In the genomic region with DNA sequence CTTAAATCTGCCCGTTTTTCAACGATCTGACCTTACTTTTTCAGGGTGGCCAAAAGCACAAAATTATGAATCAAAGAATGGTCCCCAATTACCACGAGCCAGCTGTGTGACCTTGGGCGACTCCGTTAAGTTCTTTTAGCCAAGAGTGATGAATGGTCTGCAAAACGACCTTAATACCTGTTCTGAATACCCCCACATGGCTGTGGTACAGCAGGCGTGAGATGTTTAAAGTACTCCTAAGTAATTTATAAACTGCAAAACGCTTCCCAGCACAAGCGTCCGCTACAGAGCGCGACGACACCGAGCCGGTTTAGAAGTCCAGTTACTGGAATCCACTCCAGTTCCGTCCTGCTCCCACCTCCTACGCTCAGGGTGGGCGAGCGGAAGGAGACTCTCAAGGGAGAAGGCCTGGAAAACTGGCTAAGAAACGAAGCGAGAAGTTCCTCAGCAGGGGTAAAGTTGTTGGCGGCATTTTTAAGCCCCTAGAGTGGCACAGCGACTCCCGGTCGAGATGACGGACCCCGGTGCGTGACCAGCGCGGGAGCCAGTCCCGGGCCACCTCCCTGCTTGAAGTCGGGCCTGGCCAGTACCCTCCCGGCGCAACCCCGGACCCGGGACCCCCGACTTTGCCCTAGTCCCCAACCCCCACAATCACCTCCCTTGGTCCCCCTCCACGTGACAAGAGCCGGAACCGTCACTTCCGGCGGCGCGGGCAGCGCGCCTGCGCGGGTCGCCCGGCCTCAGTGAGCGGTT, we compare ENCODE assay signal across 1 cellular context.
A peak's percentile ranks its signal among the peaks of the same experiment; 100 is the strongest.
TF ChIP-seq lines count a peak whose summit lies in the region.

No MANE protein-coding gene starts in this region.

TF ChIP-seq in HepG2, 621 proteins besides CTCF, POLR2A, EP300 and RAD21 (continued from another document):
- no peak for TF ChIP-seq BRD4 (CRISPR knock-in tag; IDR thresholded peaks at IDR 0.05)
- TF ChIP-seq SETDB1 (CRISPR knock-in tag; IDR thresholded peaks at IDR 0.05; ENCODE audit: borderline replicate concordance), result no peak
- peak; percentile 81 for TF ChIP-seq MXD4 (CRISPR knock-in tag; IDR thresholded peaks at IDR 0.05)
- no peak for TF ChIP-seq ZBTB3 (CRISPR knock-in tag; IDR thresholded peaks at IDR 0.05; ENCODE audit: borderline replicate concordance, low read depth)
- peak; percentile 84; the same call in 1 of the 2 replicates for TF ChIP-seq ZNF558 (CRISPR knock-in tag; IDR thresholded peaks at IDR 0.05; ENCODE audit: borderline replicate concordance)
- TF ChIP-seq, protein P1, sequence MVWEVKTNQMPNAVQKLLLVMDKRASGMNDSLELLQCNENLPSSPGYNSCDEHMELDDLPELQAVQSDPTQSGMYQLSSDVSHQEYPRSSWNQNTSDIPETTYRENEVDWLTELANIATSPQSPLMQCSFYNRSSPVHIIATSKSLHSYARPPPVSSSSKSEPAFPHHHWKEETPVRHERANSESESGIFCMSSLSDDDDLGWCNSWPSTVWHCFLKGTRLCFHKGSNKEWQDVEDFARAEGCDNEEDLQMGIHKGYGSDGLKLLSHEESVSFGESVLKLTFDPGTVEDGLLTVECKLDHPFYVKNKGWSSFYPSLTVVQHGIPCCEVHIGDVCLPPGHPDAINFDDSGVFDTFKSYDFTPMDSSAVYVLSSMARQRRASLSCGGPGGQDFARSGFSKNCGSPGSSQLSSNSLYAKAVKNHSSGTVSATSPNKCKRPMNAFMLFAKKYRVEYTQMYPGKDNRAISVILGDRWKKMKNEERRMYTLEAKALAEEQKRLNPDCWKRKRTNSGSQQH (CRISPR knock-in tag; IDR thresholded peaks at IDR 0.05; ENCODE audit: low read depth), result 0 out of 2 replicates have a peak, but pooled peaks have one; percentile 18
- 0 out of 2 replicates have a peak, but pooled peaks have one; percentile 34 for TF ChIP-seq KDM4B (CRISPR knock-in tag; IDR thresholded peaks at IDR 0.05)
- TF ChIP-seq POLR2AphosphoS5 (IDR thresholded peaks at IDR 0.05; ENCODE audit: low read depth, low read length), result peak; percentile 86
- TF ChIP-seq ZNF34 (CRISPR knock-in tag; IDR thresholded peaks at IDR 0.05; ENCODE audit: borderline replicate concordance), result no peak
- TF ChIP-seq, protein P2, sequence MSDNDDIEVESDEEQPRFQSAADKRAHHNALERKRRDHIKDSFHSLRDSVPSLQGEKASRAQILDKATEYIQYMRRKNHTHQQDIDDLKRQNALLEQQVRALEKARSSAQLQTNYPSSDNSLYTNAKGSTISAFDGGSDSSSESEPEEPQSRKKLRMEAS (IDR thresholded peaks at IDR 0.05), result peak; percentile 91
- TF ChIP-seq GTF3A (CRISPR knock-in tag; conservative IDR thresholded peaks at IDR 0.05), result no peak
- TF ChIP-seq SRY (CRISPR knock-in tag; IDR thresholded peaks at IDR 0.05), result peak; percentile 49; the same call in 1 of the 2 replicates
- TF ChIP-seq, protein P3, sequence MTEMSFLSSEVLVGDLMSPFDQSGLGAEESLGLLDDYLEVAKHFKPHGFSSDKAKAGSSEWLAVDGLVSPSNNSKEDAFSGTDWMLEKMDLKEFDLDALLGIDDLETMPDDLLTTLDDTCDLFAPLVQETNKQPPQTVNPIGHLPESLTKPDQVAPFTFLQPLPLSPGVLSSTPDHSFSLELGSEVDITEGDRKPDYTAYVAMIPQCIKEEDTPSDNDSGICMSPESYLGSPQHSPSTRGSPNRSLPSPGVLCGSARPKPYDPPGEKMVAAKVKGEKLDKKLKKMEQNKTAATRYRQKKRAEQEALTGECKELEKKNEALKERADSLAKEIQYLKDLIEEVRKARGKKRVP (CRISPR knock-in tag; IDR thresholded peaks at IDR 0.05), result 0 out of 4 replicates have a peak, but pooled peaks of 1 of the 2 experiments have one; percentile 49
- TF ChIP-seq FIP1L1 (IDR thresholded peaks at IDR 0.05; ENCODE audit: borderline replicate concordance, insufficient read depth, low read depth, low read length), result no peak
- no peak for TF ChIP-seq MEIS1 (CRISPR knock-in tag; IDR thresholded peaks at IDR 0.05; ENCODE audit: borderline replicate concordance)
- TF ChIP-seq HDAC2 (CRISPR knock-in tag; IDR thresholded peaks at IDR 0.05), result peak; percentile 39; the same call in 1 of the 2 replicates
- TF ChIP-seq, protein P4, sequence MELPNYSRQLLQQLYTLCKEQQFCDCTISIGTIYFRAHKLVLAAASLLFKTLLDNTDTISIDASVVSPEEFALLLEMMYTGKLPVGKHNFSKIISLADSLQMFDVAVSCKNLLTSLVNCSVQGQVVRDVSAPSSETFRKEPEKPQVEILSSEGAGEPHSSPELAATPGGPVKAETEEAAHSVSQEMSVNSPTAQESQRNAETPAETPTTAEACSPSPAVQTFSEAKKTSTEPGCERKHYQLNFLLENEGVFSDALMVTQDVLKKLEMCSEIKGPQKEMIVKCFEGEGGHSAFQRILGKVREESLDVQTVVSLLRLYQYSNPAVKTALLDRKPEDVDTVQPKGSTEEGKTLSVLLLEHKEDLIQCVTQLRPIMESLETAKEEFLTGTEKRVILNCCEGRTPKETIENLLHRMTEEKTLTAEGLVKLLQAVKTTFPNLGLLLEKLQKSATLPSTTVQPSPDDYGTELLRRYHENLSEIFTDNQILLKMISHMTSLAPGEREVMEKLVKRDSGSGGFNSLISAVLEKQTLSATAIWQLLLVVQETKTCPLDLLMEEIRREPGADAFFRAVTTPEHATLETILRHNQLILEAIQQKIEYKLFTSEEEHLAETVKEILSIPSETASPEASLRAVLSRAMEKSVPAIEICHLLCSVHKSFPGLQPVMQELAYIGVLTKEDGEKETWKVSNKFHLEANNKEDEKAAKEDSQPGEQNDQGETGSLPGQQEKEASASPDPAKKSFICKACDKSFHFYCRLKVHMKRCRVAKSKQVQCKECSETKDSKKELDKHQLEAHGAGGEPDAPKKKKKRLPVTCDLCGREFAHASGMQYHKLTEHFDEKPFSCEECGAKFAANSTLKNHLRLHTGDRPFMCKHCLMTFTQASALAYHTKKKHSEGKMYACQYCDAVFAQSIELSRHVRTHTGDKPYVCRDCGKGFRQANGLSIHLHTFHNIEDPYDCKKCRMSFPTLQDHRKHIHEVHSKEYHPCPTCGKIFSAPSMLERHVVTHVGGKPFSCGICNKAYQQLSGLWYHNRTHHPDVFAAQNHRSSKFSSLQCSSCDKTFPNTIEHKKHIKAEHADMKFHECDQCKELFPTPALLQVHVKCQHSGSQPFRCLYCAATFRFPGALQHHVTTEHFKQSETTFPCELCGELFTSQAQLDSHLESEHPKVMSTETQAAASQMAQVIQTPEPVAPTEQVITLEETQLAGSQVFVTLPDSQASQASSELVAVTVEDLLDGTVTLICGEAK (IDR thresholded peaks at IDR 0.05), result no peak
- TF ChIP-seq, protein P4 (CRISPR knock-in tag; IDR thresholded peaks at IDR 0.05), result 0 out of 2 replicates have a peak, but pooled peaks have one; percentile 50
- no peak for TF ChIP-seq NKX3-1 (CRISPR knock-in tag; IDR thresholded peaks at IDR 0.05)
- TF ChIP-seq ZNF788 (CRISPR knock-in tag; IDR thresholded peaks at IDR 0.05; ENCODE audit: borderline replicate concordance), result peak; percentile 32; the same call in 1 of the 2 replicates
- no peak for TF ChIP-seq ZFP36 (IDR thresholded peaks at IDR 0.05; ENCODE audit: borderline replicate concordance, low read depth, low read length, partially characterized antibody)
- TF ChIP-seq ZNF839 (CRISPR knock-in tag; IDR thresholded peaks at IDR 0.05; ENCODE audit: borderline replicate concordance), result no peak
- no peak for TF ChIP-seq KAT2B (IDR thresholded peaks at IDR 0.05; ENCODE audit: borderline replicate concordance, low read depth, low read length)
- peak; percentile 62; the same call in 1 of the 2 replicates for TF ChIP-seq AHR (CRISPR knock-in tag; IDR thresholded peaks at IDR 0.05)
